In the genomic region with DNA sequence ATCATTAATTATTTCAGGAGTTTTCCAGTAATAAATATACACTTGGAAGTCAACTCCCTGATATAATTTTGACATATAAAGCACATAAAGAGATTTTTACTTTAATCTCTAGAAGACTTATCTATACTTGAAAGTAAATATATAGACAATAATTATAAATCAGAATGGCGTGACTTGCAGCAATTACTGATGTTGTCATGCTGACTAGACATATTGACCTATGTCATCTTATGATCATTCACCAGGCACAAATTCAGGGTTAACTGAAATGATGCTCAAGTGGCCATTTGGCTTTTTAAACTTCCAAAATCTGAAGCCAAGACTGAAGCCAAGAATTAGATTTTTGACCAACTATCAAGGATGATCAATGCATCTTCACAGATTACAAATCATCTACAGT, we compare ENCODE assay signal across 21 cellular contexts.
DNase-seq lines count a peak whose midpoint lies in the region; ATAC-seq, FAIRE-seq and TF ChIP-seq lines count a peak whose summit lies in the region.
"Had no signal": no experiment of that assay in that cellular context is flagged by ENCODE, and none has a peak within 500 bp of the region (broad histone marks: within the 10 kb centered on the region; RNA-seq: fewer than 3 reads in every experiment).

No MANE protein-coding gene starts in this region.

- no peak overlapping the region for H3K9ac ChIP-seq in IMR-90 (ENCODE audit: low read depth, low read length)
- no peak overlapping the region for H3K9ac ChIP-seq in H1 (replicated peaks in 1 of 4; ENCODE audit: extremely low read depth in 1 of 4, low read depth in 3 of 4, low read length in 3 of 4)
- H3K9ac ChIP-seq: BLaER1 treated with 17β-estradiol and CSF1 and Interleukin-3, amounts not matched to agents 10 nM and 100 nM had no signal

- no peak overlapping the region for H3K4me3 ChIP-seq in A549
- H3K4me3 ChIP-seq in IMR-90 (ENCODE audit: insufficient read depth, low read depth, low read length): no peak overlapping the region
- no peak overlapping the region for H3K4me3 ChIP-seq in H1 (ENCODE audit: extremely low read depth in 1 of 4, insufficient read depth in 2 of 4, low read depth in 3 of 4, low read length in 4 of 4)
- H3K4me3 ChIP-seq: BLaER1 treated with 17β-estradiol and CSF1 and Interleukin-3, amounts not matched to agents 10 nM and 100 nM had no signal

- dilution Hi-C loops in IMR-90 (cut with HindIII; ENCODE audit: low sequenced_read_pairs, unreplicated experiment): no loop called here

- H3K9me1 ChIP-seq in IMR-90 (ENCODE audit: insufficient read depth, low read length): no peaks in the 10 kb centered on the region

- FAIRE-seq in A549 (lab: Jason Lieb, UNC): no peak
- no peak for FAIRE-seq in H1 (lab: Jason Lieb, UNC)
- FAIRE-seq: A204.1, D721Med, G401.6, GM12891, GM19239 had no signal

- H3K18ac ChIP-seq in IMR-90 (ENCODE audit: low read depth, low read length) (no peak overlapping the region), H1 (ENCODE audit: extremely low read depth, low read length) (no peak overlapping the region)

- H3K4me2 ChIP-seq in A549 (no peak overlapping the region), IMR-90 (ENCODE audit: low read depth, low read length) (no peak overlapping the region), H1 (ENCODE audit: insufficient read depth in 1 of 2, low read depth in 2 of 2, low read length in 2 of 2) (no peak overlapping the region)
- H3K4me2 ChIP-seq: BLaER1 treated with 17β-estradiol and CSF1 and Interleukin-3, amounts not matched to agents 10 nM and 100 nM had no signal

- H3K9me3 ChIP-seq in A549 (no peaks in the 10 kb centered on the region), IMR-90 (ENCODE audit: control insufficient read depth, insufficient read depth, low read length) (no peaks in the 10 kb centered on the region), H1 (ENCODE audit: insufficient read depth in 2 of 2, low read depth in 1 of 2, low read length in 1 of 2) (no peaks in the 10 kb centered on the region)
- H3K9me3 ChIP-seq: BLaER1 treated with 17β-estradiol and CSF1 and Interleukin-3, amounts not matched to agents 10 nM and 100 nM; Caco-2 had no signal

- H4K91ac ChIP-seq in IMR-90 (ENCODE audit: insufficient read depth, low read depth, low read length) (no peak overlapping the region), H1 (replicated peaks; ENCODE audit: insufficient read length, low read length) (no peak overlapping the region)

- H2AK5ac ChIP-seq in IMR-90 (ENCODE audit: low read depth, low read length) (no peak overlapping the region), H1 (ENCODE audit: low read depth, low read length) (no peak overlapping the region)

- H2BK5ac ChIP-seq in IMR-90 (ENCODE audit: low read depth, low read length, poor library complexity, severe bottlenecking): no peak overlapping the region
- H2BK5ac ChIP-seq in H1 (ENCODE audit: low read depth, low read length): no peak overlapping the region

- H4K20me1 ChIP-seq in IMR-90 (ENCODE audit: insufficient read depth, low read length) (no peaks in the 10 kb centered on the region), H1 (replicated peaks in 1 of 2; ENCODE audit: control insufficient read depth in 1 of 2, insufficient read depth in 2 of 2, low read length in 2 of 2) (no peaks in the 10 kb centered on the region)
- H4K20me1 ChIP-seq: BLaER1 treated with 17β-estradiol and CSF1 and Interleukin-3, amounts not matched to agents 10 nM and 100 nM had no signal

- CTCF ChIA-PET in A549 (lab: Yijun Ruan, JAX): no interaction called here
- CTCF ChIA-PET in IMR-90 (lab: Yijun Ruan, JAX): no interaction called here
- CTCF ChIA-PET in H1 (lab: Charles Lee; ENCODE audit: partially characterized antibody): interaction anchor here (0.9 to 3.5 kb wide), 6 partner anchors 10 to 44 kb away, joined by 3 to 13 read pairs (median 6); no protein-coding TSS in a partner anchor

- no peak overlapping the region for H2AFZ ChIP-seq in IMR-90 (replicated peaks; ENCODE audit: low read length, poor library complexity)
- 0 out of 2 replicates have a peak overlapping the region, but pooled peaks have one; percentile 25 for H2AFZ ChIP-seq in H1 (ENCODE audit: low read length)

- H3K27me3 ChIP-seq in IMR-90 (ENCODE audit: control insufficient read depth, insufficient read depth, low read length): peaks cover 2% of the 10 kb centered on the region; the same call in 1 of the 2 replicates
- no peaks in the 10 kb centered on the region for H3K27me3 ChIP-seq in H1 (replicated peaks in 1 of 4; ENCODE audit: control insufficient read depth in 3 of 4, extremely low read depth in 1 of 4, insufficient read depth in 3 of 4, low read length in 3 of 4)
- H3K27me3 ChIP-seq: BLaER1 treated with 17β-estradiol and CSF1 and Interleukin-3, amounts not matched to agents 10 nM and 100 nM had no signal

- in situ Hi-C loops in IMR-90 (cut with MboI; ENCODE audit: low sequenced_read_pairs): no loop called here

- H3K14ac ChIP-seq in IMR-90 (replicated peaks; ENCODE audit: low read depth, low read length) (no peak overlapping the region), H1 (ENCODE audit: insufficient read length) (no peak overlapping the region)

- H2BK20ac ChIP-seq in IMR-90 (ENCODE audit: low read depth, low read length) (no peak overlapping the region), H1 (ENCODE audit: low read length) (no peak overlapping the region)

- 15% methylated on average over 1 of the region's 1 CpG for WGBS in A549 (ENCODE audit: missing lambda C conversion rate)
- no CpG with 5 or more reads among the region's 1 CpG for WGBS in IMR-90 (ENCODE audit: extremely low coverage in 2 of 2, insufficient read length in 1 of 2), 2 experiments
- WGBS in H1 (ENCODE audit: extremely low coverage in 1 of 2, insufficient coverage in 1 of 2, insufficient read length in 1 of 2, insufficient replicate concordance in 2 of 2, low coverage in 1 of 2, low lambda C conversion rate in 2 of 2, missing lambda C conversion rate in 1 of 2), 2 experiments: 100% methylated on average over 1 of the region's 1 CpG; no CpG with 5 or more reads in 1 of the 2 experiments

- TF ChIP-seq CTCF in 22Rv1 (IDR thresholded peaks at IDR 0.05): no peak
- no peak for TF ChIP-seq CTCF in A549 (IDR thresholded peaks at IDR 0.05)
- no peak for TF ChIP-seq CTCF in IMR-90 (conservative IDR thresholded peaks at IDR 0.05; ENCODE audit: low read depth, low read length)
- no peak for TF ChIP-seq CTCF in H1 (IDR thresholded peaks at IDR 0.05; ENCODE audit: control extremely low read depth in 1 of 3, insufficient read depth in 1 of 3, low read depth in 1 of 3, low read length in 3 of 3)

- DNase-seq in A549 (ENCODE audit: low read depth in 1 of 2, low spot score in 1 of 2): no peak
- DNase-seq in IMR-90: no peak
- DNase-seq in H1 (ENCODE audit: low read depth in 1 of 2, low spot score in 2 of 2): no peak
- no peak for DNase-seq in left lobe of liver (ENCODE audit: low spot score)
- DNase-seq in mucosa of gallbladder (ENCODE audit: low spot score): no peak
- DNase-seq in UCSD-AML1 (lab: John Stamatoyannopoulos, UW; ENCODE audit: unreplicated experiment): no peak
- no peak for DNase-seq in NCI-H748 (lab: John Stamatoyannopoulos, UW; ENCODE audit: unreplicated experiment)
- DNase-seq: AML-193; CD4-positive, alpha-beta T cell; CD8-positive, alpha-beta T cell; DMS79 treated with DMSO at 0.1 percent for 48 hours; GF-D8 had no signal

- no peak overlapping the region for H2BK12ac ChIP-seq in H1 (ENCODE audit: low read depth, low read length)

- no TSS peak for BruUV-seq in IMR-90 (replicated peaks; lab: Mats Ljungman, UMichigan)

- H2BK15ac ChIP-seq in IMR-90 (ENCODE audit: low read depth, low read length) (no peak overlapping the region), H1 (ENCODE audit: low read length) (no peak overlapping the region)

- H3K27ac ChIP-seq in 22Rv1 (peak overlapping the region; percentile 12; the same call in 1 of the 2 replicates), A549 (no peak overlapping the region), IMR-90 (ENCODE audit: insufficient read depth, low read length) (no peak overlapping the region), H1 (ENCODE audit: low read depth, low read length) (no peak overlapping the region)
- H3K27ac ChIP-seq: BLaER1 treated with 17β-estradiol and CSF1 and Interleukin-3, amounts not matched to agents 10 nM and 100 nM; C4-2B had no signal

- POLR2A ChIA-PET in A549 (lab: Yijun Ruan, JAX) (no interaction called here), IMR-90 (lab: Charles Lee; ENCODE audit: unreplicated experiment) (no interaction called here), H1 (lab: Charles Lee; ENCODE audit: partially characterized antibody) (no interaction called here)

- H4K5ac ChIP-seq in IMR-90 (ENCODE audit: low read depth, low read length): no peak overlapping the region
- H4K5ac ChIP-seq in H1 (ENCODE audit: insufficient read length, low read depth, low read length): no peak overlapping the region

- H4K8ac ChIP-seq in IMR-90 (ENCODE audit: low read depth in 2 of 2, low read length in 2 of 2) (no peak overlapping the region), H1 (ENCODE audit: extremely low read depth, insufficient read depth, low read length) (no peak overlapping the region)

- H2BK120ac ChIP-seq in IMR-90 (ENCODE audit: low read depth, low read length) (no peak overlapping the region), H1 (replicated peaks; ENCODE audit: low read depth, low read length) (no peak overlapping the region)

- H3K79me1 ChIP-seq in IMR-90 (ENCODE audit: low read depth in 1 of 2, low read length in 2 of 2) (no peaks in the 10 kb centered on the region), H1 (ENCODE audit: low read depth, low read length) (no peaks in the 10 kb centered on the region)

- TF ChIP-seq EP300 in A549 (IDR thresholded peaks at IDR 0.05) (no peak), H1 (IDR thresholded peaks at IDR 0.05; ENCODE audit: borderline replicate concordance in 1 of 2, low read depth in 2 of 2, low read length in 2 of 2) (no peak)

- TF ChIP-seq POLR2A in A549 (IDR thresholded peaks at IDR 0.05; ENCODE audit: low read length) (no peak), IMR-90 (IDR thresholded peaks at IDR 0.05; ENCODE audit: low read depth, low read length) (no peak), H1 (IDR thresholded peaks at IDR 0.05; ENCODE audit: control extremely low read depth in 1 of 2, low read depth in 2 of 2, low read length in 2 of 2) (no peak)

- no peak for ATAC-seq in A549
- ATAC-seq in IMR-90 (ENCODE audit: low read depth): no peak
- ATAC-seq in left lobe of liver: no peak
- ATAC-seq: CD8-positive, alpha-beta T cell had no signal

- H3K36me3 ChIP-seq in IMR-90 (ENCODE audit: control insufficient read depth, insufficient read depth, low read length): no peaks in the 10 kb centered on the region
- no peaks in the 10 kb centered on the region for H3K36me3 ChIP-seq in H1 (ENCODE audit: control insufficient read depth in 2 of 4, insufficient read depth in 4 of 4, low read length in 3 of 4)
- H3K36me3 ChIP-seq: BLaER1 treated with 17β-estradiol and CSF1 and Interleukin-3, amounts not matched to agents 10 nM and 100 nM had no signal

- intact Hi-C loops in IMR-90 (cut with micrococcal nuclease): no loop called here

- H3K23me2 ChIP-seq in H1 (ENCODE audit: low read depth, low read length): no peaks in the 10 kb centered on the region

- H2AK9ac ChIP-seq in IMR-90 (replicated peaks; ENCODE audit: low read depth, low read length, poor library complexity): no peak overlapping the region

- H3K56ac ChIP-seq in IMR-90 (ENCODE audit: extremely low read depth, insufficient read depth, low read length) (no peak overlapping the region), H1 (replicated peaks; ENCODE audit: insufficient read length, low read depth, low read length) (no peak overlapping the region)

- H3K4ac ChIP-seq in IMR-90 (ENCODE audit: low read depth, low read length): no peak overlapping the region
- H3K4ac ChIP-seq in H1 (replicated peaks; ENCODE audit: insufficient read length, low read depth, low read length): no peak overlapping the region

- no peak overlapping the region for H3K23ac ChIP-seq in IMR-90 (ENCODE audit: low read depth, low read length)
- H3K23ac ChIP-seq in H1 (ENCODE audit: insufficient read length): no peak overlapping the region

- H3K4me1 ChIP-seq in A549 (no peaks in the 10 kb centered on the region), IMR-90 (ENCODE audit: control insufficient read depth, insufficient read depth, low read length) (no peaks in the 10 kb centered on the region), H1 (replicated peaks in 1 of 4; ENCODE audit: control insufficient read depth in 3 of 4, insufficient read depth in 4 of 4, low read length in 3 of 4) (peaks cover 0 to 2% (median 0%) of the 10 kb centered on the region in 4 experiments; a peak in 1 of 7 replicates)
- H3K4me1 ChIP-seq: BLaER1 treated with 17β-estradiol and CSF1 and Interleukin-3, amounts not matched to agents 10 nM and 100 nM; Caco-2 had no signal

- H3K79me2 ChIP-seq in H1 (ENCODE audit: control insufficient read depth in 1 of 2, insufficient read depth in 2 of 2, low read length in 2 of 2): no peaks in the 10 kb centered on the region

- TF ChIP-seq RAD21 in A549 (conservative IDR thresholded peaks at IDR 0.05 in 1 of 2, IDR thresholded peaks at IDR 0.05 in 1 of 2): no peak
- no peak for TF ChIP-seq RAD21 in IMR-90 (IDR thresholded peaks at IDR 0.05; ENCODE audit: low read length)
- no peak for TF ChIP-seq RAD21 in H1 (IDR thresholded peaks at IDR 0.05 in 1 of 2, conservative IDR thresholded peaks at IDR 0.05 in 1 of 2; ENCODE audit: low read depth in 2 of 2, low read length in 2 of 2)
